In the genomic region with DNA sequence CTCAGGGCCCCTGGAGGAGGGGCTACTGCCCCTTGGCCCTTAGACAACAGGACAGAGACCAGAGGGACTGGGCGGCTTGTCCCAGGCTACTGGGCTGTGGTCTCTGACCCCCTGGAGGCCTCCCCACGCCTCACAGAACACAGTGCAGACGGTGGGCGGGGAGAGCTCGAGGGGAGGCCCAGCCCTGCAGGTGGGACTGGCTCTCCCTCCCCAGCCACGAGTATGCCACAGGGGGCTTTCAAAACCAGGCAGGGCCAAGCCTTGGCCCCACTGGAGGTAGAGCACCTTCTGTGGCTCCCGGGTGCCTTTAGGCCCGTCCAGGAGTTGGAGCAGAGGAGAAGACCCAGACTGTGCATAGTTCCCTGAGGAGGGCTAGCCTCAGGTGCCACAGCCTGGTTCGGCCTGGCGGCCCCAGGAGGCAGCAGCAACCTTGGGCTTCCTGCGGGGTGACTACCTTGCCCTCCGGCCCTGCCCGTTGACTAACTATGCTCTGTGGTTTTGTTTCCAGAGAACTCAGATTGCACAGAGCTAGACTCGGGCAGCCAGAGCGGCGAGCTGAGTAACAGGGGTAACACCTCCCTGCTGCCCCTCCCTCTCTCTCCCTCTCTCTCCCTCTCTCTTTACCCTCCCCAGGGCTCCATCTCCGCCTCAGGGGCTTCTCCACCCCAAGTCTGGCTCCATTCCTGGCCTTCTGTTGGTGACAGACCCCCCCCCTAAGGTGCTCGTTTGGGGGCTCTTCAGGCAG, we compare ENCODE assay signal across 1 cellular context.
A peak's percentile ranks its signal among the peaks of the same experiment; 100 is the strongest.
TF ChIP-seq lines count a peak whose summit lies in the region.

No MANE protein-coding gene starts in this region.

TF ChIP-seq in HepG2, 621 proteins besides CTCF, POLR2A, EP300 and RAD21 (continued from another document):
- TF ChIP-seq, protein P1, sequence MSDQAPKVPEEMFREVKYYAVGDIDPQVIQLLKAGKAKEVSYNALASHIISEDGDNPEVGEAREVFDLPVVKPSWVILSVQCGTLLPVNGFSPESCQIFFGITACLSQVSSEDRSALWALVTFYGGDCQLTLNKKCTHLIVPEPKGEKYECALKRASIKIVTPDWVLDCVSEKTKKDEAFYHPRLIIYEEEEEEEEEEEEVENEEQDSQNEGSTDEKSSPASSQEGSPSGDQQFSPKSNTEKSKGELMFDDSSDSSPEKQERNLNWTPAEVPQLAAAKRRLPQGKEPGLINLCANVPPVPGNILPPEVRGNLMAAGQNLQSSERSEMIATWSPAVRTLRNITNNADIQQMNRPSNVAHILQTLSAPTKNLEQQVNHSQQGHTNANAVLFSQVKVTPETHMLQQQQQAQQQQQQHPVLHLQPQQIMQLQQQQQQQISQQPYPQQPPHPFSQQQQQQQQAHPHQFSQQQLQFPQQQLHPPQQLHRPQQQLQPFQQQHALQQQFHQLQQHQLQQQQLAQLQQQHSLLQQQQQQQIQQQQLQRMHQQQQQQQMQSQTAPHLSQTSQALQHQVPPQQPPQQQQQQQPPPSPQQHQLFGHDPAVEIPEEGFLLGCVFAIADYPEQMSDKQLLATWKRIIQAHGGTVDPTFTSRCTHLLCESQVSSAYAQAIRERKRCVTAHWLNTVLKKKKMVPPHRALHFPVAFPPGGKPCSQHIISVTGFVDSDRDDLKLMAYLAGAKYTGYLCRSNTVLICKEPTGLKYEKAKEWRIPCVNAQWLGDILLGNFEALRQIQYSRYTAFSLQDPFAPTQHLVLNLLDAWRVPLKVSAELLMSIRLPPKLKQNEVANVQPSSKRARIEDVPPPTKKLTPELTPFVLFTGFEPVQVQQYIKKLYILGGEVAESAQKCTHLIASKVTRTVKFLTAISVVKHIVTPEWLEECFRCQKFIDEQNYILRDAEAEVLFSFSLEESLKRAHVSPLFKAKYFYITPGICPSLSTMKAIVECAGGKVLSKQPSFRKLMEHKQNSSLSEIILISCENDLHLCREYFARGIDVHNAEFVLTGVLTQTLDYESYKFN (CRISPR knock-in tag; conservative IDR thresholded peaks at IDR 0.05): peak; percentile 46
- TF ChIP-seq NFATC3 (CRISPR knock-in tag; IDR thresholded peaks at IDR 0.05): no peak
- TF ChIP-seq, protein P2, sequence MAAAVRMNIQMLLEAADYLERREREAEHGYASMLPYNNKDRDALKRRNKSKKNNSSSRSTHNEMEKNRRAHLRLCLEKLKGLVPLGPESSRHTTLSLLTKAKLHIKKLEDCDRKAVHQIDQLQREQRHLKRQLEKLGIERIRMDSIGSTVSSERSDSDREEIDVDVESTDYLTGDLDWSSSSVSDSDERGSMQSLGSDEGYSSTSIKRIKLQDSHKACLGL (CRISPR knock-in tag; IDR thresholded peaks at IDR 0.05): 0 out of 2 replicates have a peak, but pooled peaks have one; percentile 35
- TF ChIP-seq ZMYM4 (CRISPR knock-in tag; IDR thresholded peaks at IDR 0.05): 0 out of 2 replicates have a peak, but pooled peaks have one; percentile 31
- TF ChIP-seq ZNF773 (CRISPR knock-in tag; IDR thresholded peaks at IDR 0.05; ENCODE audit: borderline replicate concordance): no peak
- no peak for TF ChIP-seq FOXA1 (IDR thresholded peaks at IDR 0.05)
- no peak for TF ChIP-seq FOXA1 (CRISPR knock-in tag; IDR thresholded peaks at IDR 0.05)
- TF ChIP-seq, protein P3, sequence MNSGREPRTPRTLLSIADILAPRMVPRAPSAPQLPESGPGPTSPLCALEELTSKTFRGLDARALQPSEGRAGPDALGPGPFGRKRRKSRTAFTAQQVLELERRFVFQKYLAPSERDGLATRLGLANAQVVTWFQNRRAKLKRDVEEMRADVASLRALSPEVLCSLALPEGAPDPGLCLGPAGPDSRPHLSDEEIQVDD (CRISPR knock-in tag; IDR thresholded peaks at IDR 0.05; ENCODE audit: borderline replicate concordance): no peak
- no peak for TF ChIP-seq ZNF891 (CRISPR knock-in tag; IDR thresholded peaks at IDR 0.05)
- no peak for TF ChIP-seq ZNF816 (CRISPR knock-in tag; IDR thresholded peaks at IDR 0.05; ENCODE audit: borderline replicate concordance)
- no peak for TF ChIP-seq SMYD3 (CRISPR knock-in tag; IDR thresholded peaks at IDR 0.05)
- TF ChIP-seq GABPA (IDR thresholded peaks at IDR 0.05; ENCODE audit: low read depth, low read length): no peak
- TF ChIP-seq GABPA (CRISPR knock-in tag; IDR thresholded peaks at IDR 0.05; ENCODE audit: low read depth): 0 out of 2 replicates have a peak, but pooled peaks have one; percentile 8
- no peak for TF ChIP-seq ZNF883 (CRISPR knock-in tag; IDR thresholded peaks at IDR 0.05; ENCODE audit: not compliant biosample characterization)
- TF ChIP-seq TCF12 (IDR thresholded peaks at IDR 0.05): no peak
- TF ChIP-seq TCF12 (CRISPR knock-in tag; IDR thresholded peaks at IDR 0.05): no peak
- TF ChIP-seq ZNF333 (CRISPR knock-in tag; IDR thresholded peaks at IDR 0.05; ENCODE audit: borderline replicate concordance): no peak
- TF ChIP-seq, protein P4, sequence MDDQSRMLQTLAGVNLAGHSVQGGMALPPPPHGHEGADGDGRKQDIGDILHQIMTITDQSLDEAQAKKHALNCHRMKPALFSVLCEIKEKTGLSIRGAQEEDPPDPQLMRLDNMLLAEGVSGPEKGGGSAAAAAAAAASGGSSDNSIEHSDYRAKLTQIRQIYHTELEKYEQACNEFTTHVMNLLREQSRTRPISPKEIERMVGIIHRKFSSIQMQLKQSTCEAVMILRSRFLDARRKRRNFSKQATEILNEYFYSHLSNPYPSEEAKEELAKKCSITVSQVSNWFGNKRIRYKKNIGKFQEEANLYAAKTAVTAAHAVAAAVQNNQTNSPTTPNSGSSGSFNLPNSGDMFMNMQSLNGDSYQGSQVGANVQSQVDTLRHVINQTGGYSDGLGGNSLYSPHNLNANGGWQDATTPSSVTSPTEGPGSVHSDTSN (CRISPR knock-in tag; IDR thresholded peaks at IDR 0.05; ENCODE audit: borderline replicate concordance): no peak
- no peak for TF ChIP-seq TRIM24 (CRISPR knock-in tag; IDR thresholded peaks at IDR 0.05)
- no peak for TF ChIP-seq ZNF720 (CRISPR knock-in tag; IDR thresholded peaks at IDR 0.05)
- TF ChIP-seq SOX5 (CRISPR knock-in tag; IDR thresholded peaks at IDR 0.05; ENCODE audit: borderline replicate concordance): no peak
- TF ChIP-seq MIER2 (CRISPR knock-in tag; IDR thresholded peaks at IDR 0.05): no peak
- TF ChIP-seq ZNF282 (IDR thresholded peaks at IDR 0.05; ENCODE audit: partially characterized antibody): no peak
- TF ChIP-seq, protein P5, sequence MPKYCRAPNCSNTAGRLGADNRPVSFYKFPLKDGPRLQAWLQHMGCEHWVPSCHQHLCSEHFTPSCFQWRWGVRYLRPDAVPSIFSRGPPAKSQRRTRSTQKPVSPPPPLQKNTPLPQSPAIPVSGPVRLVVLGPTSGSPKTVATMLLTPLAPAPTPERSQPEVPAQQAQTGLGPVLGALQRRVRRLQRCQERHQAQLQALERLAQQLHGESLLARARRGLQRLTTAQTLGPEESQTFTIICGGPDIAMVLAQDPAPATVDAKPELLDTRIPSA (CRISPR knock-in tag; IDR thresholded peaks at IDR 0.05; ENCODE audit: borderline replicate concordance): no peak
- TF ChIP-seq NR2F2 (IDR thresholded peaks at IDR 0.05; ENCODE audit: borderline replicate concordance, low read depth): no peak
- TF ChIP-seq ZFP62 (CRISPR knock-in tag; IDR thresholded peaks at IDR 0.05): no peak
- no peak for TF ChIP-seq HMG20A (CRISPR knock-in tag; IDR thresholded peaks at IDR 0.05; ENCODE audit: borderline replicate concordance)
- TF ChIP-seq ZFX (CRISPR knock-in tag; IDR thresholded peaks at IDR 0.05; ENCODE audit: low read depth): peak; percentile 11; the same call in 1 of the 2 replicates
- TF ChIP-seq, protein P6, sequence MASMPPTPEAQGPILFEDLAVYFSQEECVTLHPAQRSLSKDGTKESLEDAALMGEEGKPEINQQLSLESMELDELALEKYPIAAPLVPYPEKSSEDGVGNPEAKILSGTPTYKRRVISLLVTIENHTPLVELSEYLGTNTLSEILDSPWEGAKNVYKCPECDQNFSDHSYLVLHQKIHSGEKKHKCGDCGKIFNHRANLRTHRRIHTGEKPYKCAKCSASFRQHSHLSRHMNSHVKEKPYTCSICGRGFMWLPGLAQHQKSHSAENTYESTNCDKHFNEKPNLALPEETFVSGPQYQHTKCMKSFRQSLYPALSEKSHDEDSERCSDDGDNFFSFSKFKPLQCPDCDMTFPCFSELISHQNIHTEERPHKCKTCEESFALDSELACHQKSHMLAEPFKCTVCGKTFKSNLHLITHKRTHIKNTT (CRISPR knock-in tag; IDR thresholded peaks at IDR 0.05): no peak
- TF ChIP-seq ISL2 (CRISPR knock-in tag; IDR thresholded peaks at IDR 0.05): no peak
- TF ChIP-seq CCDC6 (CRISPR knock-in tag; IDR thresholded peaks at IDR 0.05): 0 out of 2 replicates have a peak, but pooled peaks have one; percentile 52
- TF ChIP-seq HNRNPUL1 (IDR thresholded peaks at IDR 0.05; ENCODE audit: low read depth, low read length): no peak
- no peak for TF ChIP-seq ZNF775 (CRISPR knock-in tag; IDR thresholded peaks at IDR 0.05; ENCODE audit: borderline replicate concordance)
- TF ChIP-seq ZKSCAN1 (IDR thresholded peaks at IDR 0.05; ENCODE audit: low read length): no peak
- TF ChIP-seq ARNTL (CRISPR knock-in tag; IDR thresholded peaks at IDR 0.05): no peak
- no peak for TF ChIP-seq ZNF781 (CRISPR knock-in tag; IDR thresholded peaks at IDR 0.05; ENCODE audit: borderline replicate concordance, not compliant biosample characterization)
- TF ChIP-seq, protein P7, sequence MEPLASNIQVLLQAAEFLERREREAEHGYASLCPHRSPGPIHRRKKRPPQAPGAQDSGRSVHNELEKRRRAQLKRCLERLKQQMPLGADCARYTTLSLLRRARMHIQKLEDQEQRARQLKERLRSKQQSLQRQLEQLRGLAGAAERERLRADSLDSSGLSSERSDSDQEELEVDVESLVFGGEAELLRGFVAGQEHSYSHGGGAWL (CRISPR knock-in tag; IDR thresholded peaks at IDR 0.05): no peak
- TF ChIP-seq TEAD2 (CRISPR knock-in tag; IDR thresholded peaks at IDR 0.05): no peak
- TF ChIP-seq BCL6 (CRISPR knock-in tag; IDR thresholded peaks at IDR 0.05): no peak
- TF ChIP-seq CHCHD3 (CRISPR knock-in tag; IDR thresholded peaks at IDR 0.05): no peak
- peak; percentile 40; the same call in 1 of the 2 replicates for TF ChIP-seq SALL1 (CRISPR knock-in tag; IDR thresholded peaks at IDR 0.05)
- TF ChIP-seq ZBTB7A (CRISPR knock-in tag; IDR thresholded peaks at IDR 0.05): no peak; the same call in 1 of the 2 replicates
- TF ChIP-seq ZNF10 (CRISPR knock-in tag; IDR thresholded peaks at IDR 0.05; ENCODE audit: borderline replicate concordance, low read depth): no peak
- TF ChIP-seq ZFYVE20 (CRISPR knock-in tag; IDR thresholded peaks at IDR 0.05; ENCODE audit: borderline replicate concordance, low read depth): no peak
- TF ChIP-seq PAWR (CRISPR knock-in tag; IDR thresholded peaks at IDR 0.05; ENCODE audit: borderline replicate concordance): no peak
- TF ChIP-seq ZIK1 (CRISPR knock-in tag; IDR thresholded peaks at IDR 0.05; ENCODE audit: borderline replicate concordance, low read depth): no peak
- TF ChIP-seq HDAC1 (CRISPR knock-in tag; IDR thresholded peaks at IDR 0.05): no peak; the same call in 1 of the 2 replicates
- TF ChIP-seq ZNF850 (CRISPR knock-in tag; conservative IDR thresholded peaks at IDR 0.05): no peak
- TF ChIP-seq SETDB1 (CRISPR knock-in tag; IDR thresholded peaks at IDR 0.05; ENCODE audit: borderline replicate concordance): no peak
- TF ChIP-seq ZNF83 (CRISPR knock-in tag; IDR thresholded peaks at IDR 0.05; ENCODE audit: borderline replicate concordance): no peak
- no peak for TF ChIP-seq PITX1 (CRISPR knock-in tag; IDR thresholded peaks at IDR 0.05)
- TF ChIP-seq TOE1 (CRISPR knock-in tag; IDR thresholded peaks at IDR 0.05): no peak
